11 cellular contexts compared by ENCODE assay signal in the genomic region with DNA sequence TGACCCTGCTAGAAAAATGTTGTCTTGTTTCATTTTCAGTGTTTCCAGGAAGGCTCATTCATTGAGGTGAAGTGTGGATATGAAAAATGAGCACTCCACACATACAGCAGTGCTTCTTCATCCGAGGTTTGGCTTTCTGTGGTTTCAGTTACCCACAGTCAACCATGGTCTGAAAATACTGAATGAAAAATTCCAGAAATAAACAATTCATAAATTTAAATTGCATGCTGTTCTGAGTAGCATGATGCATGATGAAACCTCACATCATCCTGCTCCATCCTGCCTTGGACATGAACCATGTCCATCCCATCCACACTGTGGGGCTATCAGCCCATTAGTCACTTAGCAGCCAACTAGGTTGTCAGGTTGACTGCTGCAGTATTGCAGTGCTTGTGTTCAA. TPM values are rescaled to one million over a fixed set of nuclear protein-coding genes. Genes with fewer than 3 reads are reported as not detected.
DNase-seq lines count a peak whose midpoint lies in the region; ATAC-seq, FAIRE-seq and TF ChIP-seq lines count a peak whose summit lies in the region.
"Had no signal": no experiment of that assay in that cellular context is flagged by ENCODE, and none has a peak within 500 bp of the region (broad histone marks: within the 10 kb centered on the region; RNA-seq: fewer than 3 reads in every experiment).

No MANE protein-coding gene starts in this region.

- no peaks in the 10 kb centered on the region for H3K9me3 Mint-ChIP-seq in astrocyte (ENCODE audit: unreplicated experiment)

- H3K4me3 ChIP-seq in KMS-11 (IDR thresholded peaks at IDR 0.05; ENCODE audit: insufficient read depth, low read depth, low read length) = no peak overlapping the region
- no peak overlapping the region for H3K4me3 ChIP-seq in astrocyte (ENCODE audit: insufficient read depth, low read depth, low read length)
- H3K4me3 ChIP-seq in left lung = no peak overlapping the region

- TF ChIP-seq CTCF in GM13976 (IDR thresholded peaks at IDR 0.05; ENCODE audit: borderline replicate concordance, control extremely low read depth, extremely low read depth, insufficient read depth, missing control alignments) (peak; percentile 13), KMS-11 (conservative IDR thresholded peaks at IDR 0.05; ENCODE audit: low read depth, low read length) (no peak), astrocyte (IDR thresholded peaks at IDR 0.05; ENCODE audit: insufficient read depth, low read depth, low read length) (no peak), left lung (IDR thresholded peaks at IDR 0.05) (no peak)

- H3K9me3 ChIP-seq in astrocyte (ENCODE audit: insufficient read depth, low read depth, low read length) (no peaks in the 10 kb centered on the region), left lung (no peaks in the 10 kb centered on the region)

- H3K4me2 ChIP-seq in KMS-11 (peak overlapping the region; percentile 39; the same call in 1 of the 2 replicates), astrocyte (ENCODE audit: low read length) (no peak overlapping the region)

- in situ Hi-C loops in GM13976 (cut with MboI; ENCODE audit: low sequenced_read_pairs, unreplicated experiment) = no loop called here
- in situ Hi-C loops in KBM-7 (cut with MboI; ENCODE audit: low pct_unique_long_range_greater_than_20kb, low sequenced_read_pairs) = no loop called here

- peaks cover 13% of the 10 kb centered on the region for H3K4me1 Mint-ChIP-seq in astrocyte (ENCODE audit: low read depth, unreplicated experiment)

- peak overlapping the region; percentile 83 for H3K27ac Mint-ChIP-seq in astrocyte (ENCODE audit: unreplicated experiment)

- DNase-seq in GM13976 (ENCODE audit: low spot score) = no peak
- DNase-seq in astrocyte (ENCODE audit: low read depth) = peak; percentile 45
- DNase-seq in left lung = no peak
- no peak for DNase-seq in KBM-7
- DNase-seq in activated CD8-positive, alpha-beta memory T cell treated with anti-CD3 and anti-CD28 coated beads for 24 hours = no peak
- DNase-seq: activated gamma-delta T cell treated with Interleukin-2 at 50 U/mL for 16 hours, DMS79 treated with DMSO at 0.1 percent for 48 hours, NCI-H82 had no signal

- H3K27me3 ChIP-seq in KMS-11 (ENCODE audit: insufficient read depth, low read depth) (no peaks in the 10 kb centered on the region), astrocyte (ENCODE audit: insufficient read depth, low read length) (no peaks in the 10 kb centered on the region), left lung (no peaks in the 10 kb centered on the region)

- H3K9ac ChIP-seq in KMS-11 (no peak overlapping the region), astrocyte (ENCODE audit: low read length) (no peak overlapping the region)

- peaks cover 4% of the 10 kb centered on the region for H3K36me3 Mint-ChIP-seq in astrocyte (ENCODE audit: low read depth, unreplicated experiment)

- intact Hi-C loops in left lung (cut with DNase I) = no loop called here

- H3K79me2 ChIP-seq in KMS-11 (ENCODE audit: insufficient read depth, low read depth) (no peaks in the 10 kb centered on the region), astrocyte (ENCODE audit: insufficient read depth, low read length) (no peaks in the 10 kb centered on the region)

- H3K27ac ChIP-seq in KMS-11 = no peak overlapping the region; the same call in 1 of the 2 replicates
- H3K27ac ChIP-seq in astrocyte (ENCODE audit: low read depth, low read length) = no peak overlapping the region
- no peak overlapping the region for H3K27ac ChIP-seq in left lung

- H3K27me3 Mint-ChIP-seq in astrocyte (ENCODE audit: low read depth, unreplicated experiment) = no peaks in the 10 kb centered on the region

- H2AFZ ChIP-seq in KMS-11 (ENCODE audit: low read depth) (no peak overlapping the region), astrocyte (ENCODE audit: low read depth, low read length) (no peak overlapping the region)

- H4K20me1 ChIP-seq in KMS-11 (ENCODE audit: insufficient read depth) (no peaks in the 10 kb centered on the region), astrocyte (ENCODE audit: insufficient read depth, low read length) (no peaks in the 10 kb centered on the region)

- FAIRE-seq in astrocyte (lab: Jason Lieb, UNC) = no peak

- ATAC-seq in left lung (peak; percentile 29), GM21529 (IDR thresholded peaks at IDR 0.05; ENCODE audit: unreplicated experiment) (no peak), GM21737 (IDR thresholded peaks at IDR 0.05; ENCODE audit: unreplicated experiment) (no peak)

- H3K4me3 Mint-ChIP-seq in astrocyte (ENCODE audit: unreplicated experiment) = no peak overlapping the region

- no peaks in the 10 kb centered on the region for H3K36me3 ChIP-seq in KMS-11 (ENCODE audit: insufficient read depth)
- peaks cover 2% of the 10 kb centered on the region for H3K36me3 ChIP-seq in astrocyte (ENCODE audit: insufficient read depth, low read length)
- H3K36me3 ChIP-seq in left lung = peaks cover 0 to 12% of the 10 kb centered on the region in 2 donors

- H3K4me1 ChIP-seq in KMS-11 (ENCODE audit: low read depth, poor library complexity, severe bottlenecking) (peaks cover 23% of the 10 kb centered on the region), astrocyte (ENCODE audit: insufficient read depth, low read length) (no peaks in the 10 kb centered on the region), left lung (no peaks in the 10 kb centered on the region)

RNA-seq across cellular contexts. Expression of gene SLC45A2, which starts 10.4 kb away (rescaled TPM):
- total RNA-seq in astrocyte = 0.82 and 0.98 TPM in 2 replicates
- total RNA-seq in left lung = not detected

RNA-seq across cellular contexts. Expression of gene AMACR, which starts 13.0 kb away (rescaled TPM):
- total RNA-seq in astrocyte = 11.5 and 13.4 TPM in 2 replicates
- total RNA-seq in left lung = 10 to 100 TPM; 13.6 to 24.3 TPM

RNA-seq across cellular contexts. Expression of gene C1QTNF3, which starts 48.2 kb away (rescaled TPM):
- 0.58 and 0.95 TPM in 2 replicates for total RNA-seq in astrocyte
- total RNA-seq in left lung = 10 to 100 TPM in 1 of 2 donors, 1 to 10 TPM in 1; 4.5 to 25.6 TPM

RNA-seq across cellular contexts. Expression of gene RXFP3, which starts 58.7 kb away (rescaled TPM):
- total RNA-seq in astrocyte (not detected in 2 replicates), left lung (not detected)
